In genomic region chr11:27022659-27023251, GRCh38 we compare ENCODE assay signal across 35 cellular contexts. TPM values are rescaled to one million over a fixed set of nuclear protein-coding genes. Genes with fewer than 3 reads are reported as not detected.
"Had no signal": no experiment of that assay in that cellular context is flagged by ENCODE, and none has a peak within 500 bp of the region (broad histone marks: within the 10 kb centered on the region; RNA-seq: fewer than 3 reads in every experiment).

No MANE protein-coding gene starts in this region.

- DNase-seq: activated B cell treated with CpG ODN at 0.5 μM for 24 hours; activated CD4-positive, alpha-beta T cell treated with anti-CD3 and anti-CD28 coated beads for 48 hours; activated CD4-positive, alpha-beta T cell treated with anti-CD3 and anti-CD28 coated beads, Interleukin-2, amount 50 U/mL, for 1 hour; activated CD4-positive, alpha-beta T cell treated with anti-CD3 and anti-CD28 coated beads, Interleukin-2, amount 50 U/mL, for 48 hours; activated CD8-positive, alpha-beta memory T cell treated with anti-CD3 and anti-CD28 coated beads for 24 hours; activated CD8-positive, alpha-beta T cell treated with anti-CD3 and anti-CD28 coated beads for 36 hours; activated gamma-delta T cell; activated naive CD4-positive, alpha-beta T cell; activated naive CD4-positive, alpha-beta T cell treated with anti-CD3 and anti-CD28 coated beads, Interleukin-2, amount 10 ng/mL, durations not matched to agents 7 days and 5 days; activated naive CD8-positive, alpha-beta T cell treated with anti-CD3 and anti-CD28 coated beads, Interleukin-2, amount 10 ng/mL, durations not matched to agents 7 days and 5 days; activated T-cell treated with anti-CD3 and anti-CD28 coated beads, Interleukin-2, amount 50 U/mL, for 1 hour; activated T-cell treated with anti-CD3 and anti-CD28 coated beads, Interleukin-2, amount 50 U/mL, for 48 hours; central memory CD4-positive, alpha-beta T cell; cerebellar nuclear complex; colonic mucosa; effector CD8-positive, alpha-beta T cell; foreskin keratinocyte; gastrocnemius medialis; glutamatergic neuron; heart left ventricle; T-helper 1 cell; T-helper 17 cell; T1000; WERI-Rb-1 had no signal

- H3K4me1 ChIP-seq: breast epithelium, colonic mucosa, foreskin keratinocyte, gastrocnemius medialis had no signal

- ATAC-seq: activated CD4-positive, CD25-positive, alpha-beta regulatory T cell treated with anti-CD3 and anti-CD28 coated beads, Interleukin-2, amount 50 U/mL, for 24 hours; activated CD8-positive, alpha-beta T cell treated with anti-CD3 and anti-CD28 coated beads for 36 hours; activated naive CD4-positive, alpha-beta T cell treated with anti-CD3 and anti-CD28 coated beads, Interleukin-2, amount 50 U/mL, for 72 hours; esophagus mucosa; foreskin keratinocyte; gastrocnemius medialis; heart left ventricle; T-helper 17 cell had no signal

- H3K4me3 ChIP-seq: ascending aorta, breast epithelium, cardiac muscle cell, colonic mucosa, gastrocnemius medialis, heart left ventricle had no signal

- H3K27ac ChIP-seq: ascending aorta, breast epithelium, cardiac muscle cell, colonic mucosa, foreskin keratinocyte, gastrocnemius medialis, heart left ventricle, WERI-Rb-1 had no signal

- H3K9me3 Mint-ChIP-seq: activated B cell treated with CpG ODN at 0.5 μM for 24 hours; activated CD8-positive, alpha-beta T cell treated with anti-CD3 and anti-CD28 coated beads for 36 hours; T-helper 2 cell treated with Interferon-gamma antibody and Interleukin-4, amounts not matched to agents 5 μg/mL and 100 μg/mL, for 36 hours had no signal

- H3K27me3 Mint-ChIP-seq: activated B cell treated with CpG ODN at 0.5 μM for 24 hours; activated CD8-positive, alpha-beta T cell treated with anti-CD3 and anti-CD28 coated beads for 36 hours; activated naive CD4-positive, alpha-beta T cell treated with anti-CD3 and anti-CD28 coated beads, Interleukin-2, amount 10 ng/mL, durations not matched to agents 7 days and 5 days; activated naive CD8-positive, alpha-beta T cell treated with anti-CD3 and anti-CD28 coated beads, Interleukin-2, amount 10 ng/mL, durations not matched to agents 7 days and 5 days; T-helper 17 cell had no signal

- H3K27ac Mint-ChIP-seq: activated B cell treated with CpG ODN at 0.5 μM for 24 hours; activated CD8-positive, alpha-beta T cell treated with anti-CD3 and anti-CD28 coated beads for 36 hours; activated naive CD4-positive, alpha-beta T cell treated with anti-CD3 and anti-CD28 coated beads, Interleukin-2, amount 10 ng/mL, durations not matched to agents 7 days and 5 days; activated naive CD4-positive, alpha-beta T cell treated with anti-CD3 and anti-CD28 coated beads, Interleukin-2, amount 50 U/mL, for 72 hours; activated naive CD8-positive, alpha-beta T cell treated with anti-CD3 and anti-CD28 coated beads, Interleukin-2, amount 10 ng/mL, durations not matched to agents 7 days and 5 days; T-helper 17 cell; T-helper 2 cell treated with Interferon-gamma antibody and Interleukin-4, amounts not matched to agents 5 μg/mL and 100 μg/mL, for 36 hours had no signal

- H3K9me3 ChIP-seq: ascending aorta, breast epithelium, colonic mucosa, gastrocnemius medialis, heart left ventricle had no signal

- H3K27me3 ChIP-seq: ascending aorta, breast epithelium, cardiac muscle cell, colonic mucosa, foreskin keratinocyte, gastrocnemius medialis, heart left ventricle had no signal

- H3K36me3 Mint-ChIP-seq: activated naive CD4-positive, alpha-beta T cell treated with anti-CD3 and anti-CD28 coated beads, Interleukin-2, amount 10 ng/mL, durations not matched to agents 7 days and 5 days; activated naive CD4-positive, alpha-beta T cell treated with anti-CD3 and anti-CD28 coated beads, Interleukin-2, amount 50 U/mL, for 72 hours; activated naive CD8-positive, alpha-beta T cell treated with anti-CD3 and anti-CD28 coated beads, Interleukin-2, amount 10 ng/mL, durations not matched to agents 7 days and 5 days; brain had no signal

- H3K4me1 Mint-ChIP-seq: activated B cell treated with CpG ODN at 0.5 μM for 24 hours; activated naive CD4-positive, alpha-beta T cell treated with anti-CD3 and anti-CD28 coated beads, Interleukin-2, amount 10 ng/mL, durations not matched to agents 7 days and 5 days; activated naive CD8-positive, alpha-beta T cell treated with anti-CD3 and anti-CD28 coated beads, Interleukin-2, amount 10 ng/mL, durations not matched to agents 7 days and 5 days; T-helper 17 cell had no signal

- H3K36me3 ChIP-seq: ascending aorta, breast epithelium, cardiac muscle cell, colonic mucosa, gastrocnemius medialis, heart left ventricle, WERI-Rb-1 had no signal

- H3K4me3 Mint-ChIP-seq: activated B cell treated with CpG ODN at 0.5 μM for 24 hours; activated CD8-positive, alpha-beta T cell treated with anti-CD3 and anti-CD28 coated beads for 36 hours; activated naive CD4-positive, alpha-beta T cell treated with anti-CD3 and anti-CD28 coated beads, Interleukin-2, amount 10 ng/mL, durations not matched to agents 7 days and 5 days; activated naive CD8-positive, alpha-beta T cell treated with anti-CD3 and anti-CD28 coated beads, Interleukin-2, amount 10 ng/mL, durations not matched to agents 7 days and 5 days; brain; T-helper 17 cell; T-helper 2 cell treated with Interferon-gamma antibody and Interleukin-4, amounts not matched to agents 5 μg/mL and 100 μg/mL, for 36 hours had no signal

RNA-seq across cellular contexts. Expression of gene BBOX1, which starts 17.9 kb away (rescaled TPM):
- total RNA-seq: activated B cell treated with CpG ODN at 0.5 μM for 24 hours; activated CD8-positive, alpha-beta T cell treated with anti-CD3 and anti-CD28 coated beads for 36 hours; activated naive CD4-positive, alpha-beta T cell treated with anti-CD3 and anti-CD28 coated beads, Interleukin-2, amount 50 U/mL, for 72 hours; activated naive CD8-positive, alpha-beta T cell treated with anti-CD3 and anti-CD28 coated beads, Interleukin-2, amount 10 ng/mL, durations not matched to agents 7 days and 5 days; ascending aorta; cardiac muscle cell; colonic mucosa; dermis microvascular lymphatic vessel endothelial cell; epithelial cell of proximal tubule; fibroblast of lung; foreskin keratinocyte; T-helper 17 cell had no signal

RNA-seq across cellular contexts. Expression of gene FIBIN, which starts 28.8 kb away (rescaled TPM):
- total RNA-seq: activated B cell treated with CpG ODN at 0.5 μM for 24 hours; activated CD8-positive, alpha-beta T cell treated with anti-CD3 and anti-CD28 coated beads for 36 hours; activated naive CD4-positive, alpha-beta T cell treated with anti-CD3 and anti-CD28 coated beads, Interleukin-2, amount 50 U/mL, for 72 hours; activated naive CD8-positive, alpha-beta T cell treated with anti-CD3 and anti-CD28 coated beads, Interleukin-2, amount 10 ng/mL, durations not matched to agents 7 days and 5 days; dermis microvascular lymphatic vessel endothelial cell; epithelial cell of proximal tubule; T-helper 17 cell had no signal
